20 cellular contexts compared by ENCODE assay signal in genomic region chr3:1195922-1196321, GRCh38.
DNase-seq lines count a peak whose midpoint lies in the region; ATAC-seq and TF ChIP-seq lines count a peak whose summit lies in the region.
"Had no signal": no experiment of that assay in that cellular context is flagged by ENCODE, and none has a peak within 500 bp of the region (broad histone marks: within the 10 kb centered on the region; RNA-seq: fewer than 3 reads in every experiment).

No MANE protein-coding gene starts in this region.

- H3K9me3 Mint-ChIP-seq in neural progenitor cell, result no peaks in the 10 kb centered on the region
- H3K9me3 Mint-ChIP-seq: IgD-negative memory B cell, type B pancreatic cell had no signal

- H3K27me3 ChIP-seq in RWPE2 (ENCODE audit: insufficient read depth, poor library complexity, severe bottlenecking) (no peaks in the 10 kb centered on the region), neural progenitor cell (no peaks in the 10 kb centered on the region)
- H3K27me3 ChIP-seq: colonic mucosa had no signal

- H3K36me3 ChIP-seq in RWPE2 (ENCODE audit: low read depth), result no peaks in the 10 kb centered on the region
- H3K36me3 ChIP-seq in neural progenitor cell, result no peaks in the 10 kb centered on the region
- H3K36me3 ChIP-seq: colonic mucosa, lower lobe of right lung had no signal

- no peak for TF ChIP-seq CTCF in RWPE2 (IDR thresholded peaks at IDR 0.05; ENCODE audit: poor library complexity, severe bottlenecking)
- no peak for TF ChIP-seq CTCF in fibroblast of pulmonary artery (IDR thresholded peaks at IDR 0.05; ENCODE audit: low read length, missing control alignments)
- TF ChIP-seq CTCF in neural progenitor cell (IDR thresholded peaks at IDR 0.05), result no peak

- peaks cover 2% of the 10 kb centered on the region for H3K9me3 ChIP-seq in RWPE2 (ENCODE audit: severe bottlenecking)
- no peaks in the 10 kb centered on the region for H3K9me3 ChIP-seq in neural progenitor cell (ENCODE audit: low read depth)
- H3K9me3 ChIP-seq: colonic mucosa, lower lobe of right lung had no signal

- peaks cover 8% of the 10 kb centered on the region for H3F3A ChIP-seq in neural progenitor cell (ENCODE audit: low read depth)

- ATAC-seq in RWPE2 (ENCODE audit: low read depth), result peak; percentile 88
- ATAC-seq in GM21423 (IDR thresholded peaks at IDR 0.05; ENCODE audit: unreplicated experiment), result no peak
- no peak for ATAC-seq in GM19452 (IDR thresholded peaks at IDR 0.05; ENCODE audit: unreplicated experiment)
- ATAC-seq: activated CD4-positive, alpha-beta T cell treated with anti-CD3 and anti-CD28 coated beads for 36 hours; HCT116; sciatic nerve had no signal

- H3K4me3 ChIP-seq in RWPE2 (ENCODE audit: severe bottlenecking) (no peak overlapping the region), fibroblast of pulmonary artery (replicated peaks; ENCODE audit: low read depth, low read length) (no peak overlapping the region), skeletal muscle cell (ENCODE audit: low read depth, low read length) (no peak overlapping the region), neural progenitor cell (no peak overlapping the region)
- H3K4me3 ChIP-seq: colonic mucosa, lower lobe of right lung had no signal

- H3K27ac ChIP-seq in RWPE2 (ENCODE audit: poor library complexity, severe bottlenecking) (peak overlapping the region; percentile 66), neural progenitor cell (no peak overlapping the region)
- H3K27ac ChIP-seq: colonic mucosa, lower lobe of right lung had no signal

- H3K27ac Mint-ChIP-seq in neural progenitor cell, result no peak overlapping the region
- H3K27ac Mint-ChIP-seq: activated CD4-positive, alpha-beta T cell treated with anti-CD3 and anti-CD28 coated beads for 36 hours; CD14-positive monocyte; IgD-negative memory B cell; type B pancreatic cell had no signal

- no peak overlapping the region for H3K4me3 Mint-ChIP-seq in neural progenitor cell
- H3K4me3 Mint-ChIP-seq: activated CD4-positive, alpha-beta T cell treated with anti-CD3 and anti-CD28 coated beads for 36 hours; CD14-positive monocyte; IgD-negative memory B cell; type B pancreatic cell had no signal

- H3K36me3 Mint-ChIP-seq in neural progenitor cell, result no peaks in the 10 kb centered on the region
- H3K36me3 Mint-ChIP-seq: CD14-positive monocyte, IgD-negative memory B cell, type B pancreatic cell had no signal

- no peak overlapping the region for H3K4me2 ChIP-seq in neural progenitor cell

- H3K4me1 ChIP-seq in RWPE2 (ENCODE audit: insufficient read depth, poor library complexity, severe bottlenecking) (peaks cover 22% of the 10 kb centered on the region), neural progenitor cell (peaks cover 24% of the 10 kb centered on the region)
- H3K4me1 ChIP-seq: colonic mucosa, lower lobe of right lung had no signal

- H3K4me1 Mint-ChIP-seq in neural progenitor cell, result no peaks in the 10 kb centered on the region
- H3K4me1 Mint-ChIP-seq: activated CD4-positive, alpha-beta T cell treated with anti-CD3 and anti-CD28 coated beads for 36 hours; CD14-positive monocyte; IgD-negative memory B cell had no signal

- H3K27me3 Mint-ChIP-seq in neural progenitor cell (ENCODE audit: insufficient read depth, low read depth), result no peaks in the 10 kb centered on the region
- H3K27me3 Mint-ChIP-seq: activated CD4-positive, alpha-beta T cell treated with anti-CD3 and anti-CD28 coated beads for 36 hours; IgD-negative memory B cell had no signal

- no peaks in the 10 kb centered on the region for H3K79me2 ChIP-seq in neural progenitor cell (ENCODE audit: low read depth)

- DNase-seq in GM04504 (ENCODE audit: low read depth) (peak; percentile 84), RWPE2 (ENCODE audit: low spot score) (no peak), fibroblast of pulmonary artery (ENCODE audit: low read depth) (peak; percentile 87), skeletal muscle cell (ENCODE audit: low read depth) (peak; percentile 86), neural progenitor cell (ENCODE audit: low spot score) (no peak)
- no peak for DNase-seq in stimulated activated CD4-positive, alpha-beta T cell treated with anti-CD3 and anti-CD28 coated beads, Interleukin-12 subunit alpha, Interleukin-12 subunit beta, amount 100 ng/mL, for 4 hours
- DNase-seq: activated CD4-positive, alpha-beta T cell treated with anti-CD3 and anti-CD28 coated beads for 36 hours; activated T-cell treated with anti-CD3 and anti-CD28 coated beads, Interleukin-2, amount 50 U/mL, for 48 hours; colonic mucosa; lower lobe of right lung; NCI-H1105 treated with DMSO at 0.1 percent for 48 hours; SHP77 treated with DMSO at 0.1 percent for 48 hours; T1000 had no signal

- H2AFZ ChIP-seq in neural progenitor cell (replicated peaks), result no peak overlapping the region

- no peak overlapping the region for H3K9ac ChIP-seq in neural progenitor cell

- no peaks in the 10 kb centered on the region for H4K20me1 ChIP-seq in neural progenitor cell (ENCODE audit: low read depth)

Comparison
In these comparisons a context has a peak if more than half of its experiments do, and no peak if none do; other contexts are left out.
1. DNase-seq: peak in GM04504 (single experiment), fibroblast of pulmonary artery (single experiment) and skeletal muscle cell (single experiment); none in RWPE2 (single experiment), neural progenitor cell (single experiment) and stimulated activated CD4-positive, alpha-beta T cell treated with anti-CD3 and anti-CD28 coated beads, Interleukin-12 subunit alpha, Interleukin-12 subunit beta, amount 100 ng/mL, for 4 hours (single experiment).